ENCODE assay signal across 1 cellular context in genomic region chr11:119084663-119085522, GRCh38.
TF ChIP-seq lines count a peak whose summit lies in the region.

TSS of gene HMBS (plus strand) at chr11:119084881. CDS start at chr11:119085034, 153 bp downstream.

TF ChIP-seq in H1, 55 proteins besides CTCF, POLR2A, EP300 and RAD21 (continued from another document):
- no peak for TF ChIP-seq CHD7 (IDR thresholded peaks at IDR 0.05; ENCODE audit: insufficient replicate concordance, low read length)
- no peak for TF ChIP-seq RBBP5 (IDR thresholded peaks at IDR 0.05; ENCODE audit: borderline replicate concordance, low read depth, low read length)
- TF ChIP-seq MAX (IDR thresholded peaks at IDR 0.05): peak; percentile 77
- TF ChIP-seq CBX8 (IDR thresholded peaks at IDR 0.05; ENCODE audit: borderline replicate concordance, low read depth, low read length): no peak
- peak; percentile 45; the same call in 1 of the 2 replicates for TF ChIP-seq CHD2 (IDR thresholded peaks at IDR 0.05; ENCODE audit: low read length)
- no peak for TF ChIP-seq HDAC6 (IDR thresholded peaks at IDR 0.05; ENCODE audit: low read depth, low read length)
- peak; percentile 87 for TF ChIP-seq CEBPB (IDR thresholded peaks at IDR 0.05; ENCODE audit: low read depth, low read length)
- TF ChIP-seq ASH2L (IDR thresholded peaks at IDR 0.05; ENCODE audit: low read length): peak; percentile 80
- no peak for TF ChIP-seq SP4 (IDR thresholded peaks at IDR 0.05; ENCODE audit: low read length)
- 0 out of 4 replicates have a peak, but pooled peaks of 1 of the 2 experiments have one; percentile 34 for TF ChIP-seq HDAC2 (IDR thresholded peaks at IDR 0.05; ENCODE audit: borderline replicate concordance in 1 of 2, low read depth in 2 of 2, low read length in 2 of 2)
- TF ChIP-seq CREB1 (IDR thresholded peaks at IDR 0.05): peak; percentile 88
- peak; percentile 98 for TF ChIP-seq PHF8 (conservative IDR thresholded peaks at IDR 0.05; ENCODE audit: low read depth, low read length)
- TF ChIP-seq POLR2AphosphoS5 (IDR thresholded peaks at IDR 0.05; ENCODE audit: low read depth, low read length): peak; percentile 95
- no peak for TF ChIP-seq POU5F1 (IDR thresholded peaks at IDR 0.05; ENCODE audit: low read depth, low read length)
- no peak for TF ChIP-seq NRF1 (IDR thresholded peaks at IDR 0.05; ENCODE audit: low read depth, low read length)
- no peak for TF ChIP-seq SAP30 (IDR thresholded peaks at IDR 0.05; ENCODE audit: insufficient read depth, insufficient replicate concordance, low read length)
- TF ChIP-seq ATF2 (IDR thresholded peaks at IDR 0.05; ENCODE audit: low read length): no peak
- 0 out of 2 replicates have a peak, but pooled peaks have one; percentile 50 for TF ChIP-seq GABPA (IDR thresholded peaks at IDR 0.05; ENCODE audit: borderline replicate concordance, insufficient read depth, low read length)
- TF ChIP-seq KDM5A (IDR thresholded peaks at IDR 0.05; ENCODE audit: low read length): 0 out of 2 replicates have a peak, but pooled peaks have one; percentile 18
- TF ChIP-seq TAF1 (IDR thresholded peaks at IDR 0.05; ENCODE audit: low read depth, low read length): peak; percentile 84
- peak; percentile 85 for TF ChIP-seq SP1 (IDR thresholded peaks at IDR 0.05; ENCODE audit: low read depth, low read length)
- TF ChIP-seq USF2 (IDR thresholded peaks at IDR 0.05; ENCODE audit: low read length): peak; percentile 53
- no peak for TF ChIP-seq ATF3 (IDR thresholded peaks at IDR 0.05; ENCODE audit: insufficient read depth, low read depth, low read length)
- TF ChIP-seq SP2 (IDR thresholded peaks at IDR 0.05; ENCODE audit: low read length): peak; percentile 17; the same call in 1 of the 2 replicates
- no peak for TF ChIP-seq SRF (IDR thresholded peaks at IDR 0.05; ENCODE audit: low read depth, low read length)
- TF ChIP-seq SIN3A (conservative IDR thresholded peaks at IDR 0.05 in 1 of 2, IDR thresholded peaks at IDR 0.05 in 1 of 2; ENCODE audit: low read depth in 1 of 2, low read length in 2 of 2): peak in 1 of 2 experiments; percentile 78; a peak in 3 of 4 replicates
- TF ChIP-seq E2F6 (IDR thresholded peaks at IDR 0.05): peak; percentile 92
- peak; percentile 70 for TF ChIP-seq TBP (IDR thresholded peaks at IDR 0.05; ENCODE audit: low read depth, low read length)
- 0 out of 2 replicates have a peak, but pooled peaks have one; percentile 26 for TF ChIP-seq JUND (IDR thresholded peaks at IDR 0.05; ENCODE audit: low read length)
- no peak for TF ChIP-seq EGR1 (IDR thresholded peaks at IDR 0.05; ENCODE audit: borderline replicate concordance, low read depth, low read length)
- no peak for TF ChIP-seq SUZ12 (IDR thresholded peaks at IDR 0.05; ENCODE audit: low read length)
- TF ChIP-seq BRCA1 (IDR thresholded peaks at IDR 0.05; ENCODE audit: low read depth, low read length): no peak
- no peak; the same call in 1 of the 2 replicates for TF ChIP-seq KDM1A (IDR thresholded peaks at IDR 0.05; ENCODE audit: borderline replicate concordance, low read length)
- TF ChIP-seq KDM4A (IDR thresholded peaks at IDR 0.05; ENCODE audit: low read depth, low read length, severe bottlenecking): peak; percentile 74
- TF ChIP-seq RNF2 (IDR thresholded peaks at IDR 0.05; ENCODE audit: borderline replicate concordance, low read depth, low read length, missing control alignments, poor library complexity, severe bottlenecking): no peak
- no peak for TF ChIP-seq CHD1 (IDR thresholded peaks at IDR 0.05; ENCODE audit: low read depth, low read length)
